10 cellular contexts compared by ENCODE assay signal in the genomic region with DNA sequence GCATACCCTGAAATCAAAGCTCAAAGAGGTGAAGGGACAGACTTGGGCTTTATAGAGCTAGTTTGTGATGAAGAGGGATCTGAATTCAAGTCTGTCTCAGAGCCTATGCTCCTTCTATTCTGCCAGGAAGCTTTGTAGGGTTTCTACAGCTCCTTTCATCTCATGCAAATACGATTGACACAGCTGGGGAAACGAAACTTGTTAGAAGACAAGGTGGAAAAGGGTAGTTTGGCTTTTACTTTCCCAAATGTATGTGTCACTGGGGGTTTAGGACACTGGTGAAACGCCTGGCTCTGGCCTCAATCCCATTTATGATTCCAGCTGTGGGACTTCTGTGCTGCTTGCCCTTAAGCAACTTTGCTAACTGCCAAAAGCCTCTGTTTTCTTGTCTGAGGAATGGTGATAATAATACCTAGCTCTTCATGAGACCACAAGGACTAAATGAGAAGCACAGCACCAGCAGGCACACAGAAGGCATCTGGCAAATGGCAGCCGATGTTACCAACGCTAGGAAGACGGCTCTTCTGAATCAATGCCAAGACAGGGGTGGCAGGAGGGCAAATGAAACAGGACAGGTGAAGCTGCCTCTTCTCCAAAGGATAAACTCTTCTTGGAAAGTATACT.
A peak's percentile ranks its signal among the peaks of the same experiment; 100 is the strongest.
DNase-seq lines count a peak whose midpoint lies in the region; ATAC-seq and TF ChIP-seq lines count a peak whose summit lies in the region.
"Had no signal": no experiment of that assay in that cellular context is flagged by ENCODE, and none has a peak within 500 bp of the region (broad histone marks: within the 10 kb centered on the region; RNA-seq: fewer than 3 reads in every experiment).

No MANE protein-coding gene starts in this region.

- peak overlapping the region; percentile 22 for H3K4me3 Mint-ChIP-seq in activated naive CD4-positive, alpha-beta T cell treated with anti-CD3 and anti-CD28 coated beads, Interleukin-2, amount 10 ng/mL, durations not matched to agents 7 days and 5 days
- peak overlapping the region; percentile 65 for H3K4me3 Mint-ChIP-seq in activated B cell treated with CpG ODN at 0.5 μM for 24 hours
- H3K4me3 Mint-ChIP-seq: CD4-positive, CD25-positive, alpha-beta regulatory T cell had no signal

- no peaks in the 10 kb centered on the region for H3K36me3 ChIP-seq in uterus
- H3K36me3 ChIP-seq: WERI-Rb-1 had no signal

- TF ChIP-seq CTCF in activated B cell treated with CpG ODN at 0.5 μM for 24 hours (IDR thresholded peaks at IDR 0.05) (no peak), uterus (IDR thresholded peaks at IDR 0.05) (no peak)

- peak; percentile 45 for ATAC-seq in HG02970 (IDR thresholded peaks at IDR 0.05; ENCODE audit: low FRiP score, unreplicated experiment)
- ATAC-seq in activated B cell treated with CpG ODN at 0.5 μM for 24 hours (ENCODE audit: low read depth), result peak; percentile 62
- ATAC-seq in left ventricle myocardium superior, result no peak

- intact Hi-C loops in activated B cell treated with CpG ODN at 0.5 μM for 24 hours (cut with micrococcal nuclease), result loop anchor here (1.0 to 5.0 kb wide), 6 partner anchors 16 to 162 kb away; partner anchors contain the start of gene MOB3B
- intact Hi-C loops in uterus (cut with DNase I; ENCODE audit: low total_unique reads), result no loop called here
- intact Hi-C loops in left ventricle myocardium superior (cut with micrococcal nuclease), result no loop called here

- H3K9me3 ChIP-seq in uterus, result no peaks in the 10 kb centered on the region

- H3K4me1 ChIP-seq in uterus, result peaks cover 26 to 37% of the 10 kb centered on the region in 2 donors

- no peaks in the 10 kb centered on the region for H3K36me3 Mint-ChIP-seq in activated naive CD4-positive, alpha-beta T cell treated with anti-CD3 and anti-CD28 coated beads, Interleukin-2, amount 10 ng/mL, durations not matched to agents 7 days and 5 days
- peaks cover 2% of the 10 kb centered on the region for H3K36me3 Mint-ChIP-seq in activated B cell treated with CpG ODN at 0.5 μM for 24 hours (ENCODE audit: low read depth)
- H3K36me3 Mint-ChIP-seq: CD4-positive, CD25-positive, alpha-beta regulatory T cell had no signal

- H3K27me3 ChIP-seq in uterus, result no peaks in the 10 kb centered on the region

- no peaks in the 10 kb centered on the region for H3K9me3 Mint-ChIP-seq in activated naive CD4-positive, alpha-beta T cell treated with anti-CD3 and anti-CD28 coated beads, Interleukin-2, amount 10 ng/mL, durations not matched to agents 7 days and 5 days
- H3K9me3 Mint-ChIP-seq in activated B cell treated with CpG ODN at 0.5 μM for 24 hours, result no peaks in the 10 kb centered on the region
- H3K9me3 Mint-ChIP-seq: CD4-positive, CD25-positive, alpha-beta regulatory T cell had no signal

- no peak overlapping the region for H3K4me3 ChIP-seq in uterus

- peaks cover 43% of the 10 kb centered on the region for H3K4me1 Mint-ChIP-seq in activated naive CD4-positive, alpha-beta T cell treated with anti-CD3 and anti-CD28 coated beads, Interleukin-2, amount 10 ng/mL, durations not matched to agents 7 days and 5 days
- H3K4me1 Mint-ChIP-seq in activated B cell treated with CpG ODN at 0.5 μM for 24 hours, result peaks cover 69% of the 10 kb centered on the region

- DNase-seq in activated naive CD4-positive, alpha-beta T cell treated with anti-CD3 and anti-CD28 coated beads, Interleukin-2, amount 10 ng/mL, durations not matched to agents 7 days and 5 days, result no peak
- DNase-seq in activated naive CD4-positive, alpha-beta T cell treated with Interleukin-2 at 50 U/mL for 16 hours, result no peak
- no peak for DNase-seq in activated B cell treated with CpG ODN at 0.5 μM for 24 hours
- no peak for DNase-seq in uterus
- DNase-seq in SHP77 (lab: John Stamatoyannopoulos, UW), result no peak
- no peak for DNase-seq in left ventricle myocardium superior
- no peak for DNase-seq in NCI-H1092 treated with DMSO at 0.1 percent for 48 hours (lab: John Stamatoyannopoulos, UW)
- DNase-seq: WERI-Rb-1 had no signal

- H3K27ac ChIP-seq in uterus, result peak overlapping the region; percentile 65 to 88
- H3K27ac ChIP-seq: WERI-Rb-1 had no signal

- H3K27ac Mint-ChIP-seq in activated naive CD4-positive, alpha-beta T cell treated with anti-CD3 and anti-CD28 coated beads, Interleukin-2, amount 10 ng/mL, durations not matched to agents 7 days and 5 days, result peak overlapping the region; percentile 72
- peak overlapping the region; percentile 70 for H3K27ac Mint-ChIP-seq in activated B cell treated with CpG ODN at 0.5 μM for 24 hours

- POLR2A ChIA-PET in activated B cell treated with CpG ODN at 0.5 μM for 24 hours (lab: Charles Lee), result interaction anchor here (0.6 to 4.9 kb wide), 8 partner anchors 10 to 162 kb away, joined by 3 to 37 read pairs (median 4); partner anchors contain the start of gene MOB3B

- TF ChIP-seq POLR2A in uterus (IDR thresholded peaks at IDR 0.05), result no peak

- CTCF ChIA-PET in activated naive CD4-positive, alpha-beta T cell treated with anti-CD3 and anti-CD28 coated beads, Interleukin-2, amount 10 ng/mL, durations not matched to agents 7 days and 5 days (lab: Charles Lee), result interaction anchor here (0.6 to 1.6 kb wide), 6 partner anchors 13 to 194 kb away, joined by 3 to 6 read pairs (median 4); partner anchors contain the start of gene MOB3B
- CTCF ChIA-PET in activated B cell treated with CpG ODN at 0.5 μM for 24 hours (lab: Charles Lee), result interaction anchor here (1.2 to 3.1 kb wide), 4 partner anchors 11 to 162 kb away, joined by 3 to 14 read pairs (median 8); partner anchors contain the start of gene MOB3B

- peaks cover 15% of the 10 kb centered on the region for H3K27me3 Mint-ChIP-seq in activated naive CD4-positive, alpha-beta T cell treated with anti-CD3 and anti-CD28 coated beads, Interleukin-2, amount 10 ng/mL, durations not matched to agents 7 days and 5 days
- H3K27me3 Mint-ChIP-seq in activated B cell treated with CpG ODN at 0.5 μM for 24 hours, result no peaks in the 10 kb centered on the region
